Comparison of ENCODE assay signal across 36 cellular contexts in the genomic region with DNA sequence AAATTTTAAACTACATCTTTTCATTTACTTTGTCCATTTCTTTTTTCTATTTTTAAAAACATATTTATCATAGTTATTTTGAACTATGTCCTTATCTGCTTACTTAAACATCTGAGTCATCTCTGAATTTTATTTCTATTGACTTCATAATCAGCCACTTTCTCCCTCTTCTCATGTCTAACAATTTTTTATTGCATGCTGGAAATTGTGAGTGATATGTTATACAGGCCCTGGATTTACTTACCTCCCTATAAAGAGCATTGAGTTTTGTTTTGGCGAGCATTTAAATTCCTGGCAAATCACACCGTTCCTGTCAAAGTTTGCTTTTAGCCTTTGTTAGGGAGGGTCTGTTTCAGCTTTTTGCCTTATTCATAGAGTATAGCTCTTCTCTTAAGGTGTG. TPM values are rescaled to one million over a fixed set of nuclear protein-coding genes. Genes with fewer than 3 reads are reported as not detected.
"Had no signal": no experiment of that assay in that cellular context is flagged by ENCODE, and none has a peak within 500 bp of the region (broad histone marks: within the 10 kb centered on the region; RNA-seq: fewer than 3 reads in every experiment).

No MANE protein-coding gene starts in this region.

- H3K27ac Mint-ChIP-seq: activated B cell treated with CpG ODN at 0.5 μM for 24 hours; activated CD4-positive, alpha-beta memory T cell treated with anti-CD3 and anti-CD28 coated beads for 36 hours; activated CD4-positive, alpha-beta T cell treated with anti-CD3 and anti-CD28 coated beads, Interleukin-2, amount 10 ng/mL, durations not matched to agents 24 days and 14 days; activated CD8-positive, alpha-beta T cell treated with anti-CD3 and anti-CD28 coated beads for 36 hours; activated naive CD4-positive, alpha-beta T cell treated with anti-CD3 and anti-CD28 coated beads for 36 hours; activated naive CD8-positive, alpha-beta T cell treated with anti-CD3 and anti-CD28 coated beads for 36 hours; activated T-cell treated with anti-CD3 and anti-CD28 coated beads, Interleukin-2, amount 50 U/mL, for 72 hours; activated T-helper 1 cell treated with anti-CD3 and anti-CD28 coated beads, Interleukin-12 subunit alpha, Interleukin-12 subunit beta, Interleukin-2, Interleukin-4 antibody, amounts not matched to agents 30 ng/mL and 10 ng/mL and 1 ng/mL, durations not matched to agents 14 hours and 24 hours and 36 hours; activated T-helper 17 cell treated with anti-CD3 and anti-CD28 coated beads, Interleukin-2, amount 50 U/mL, for 72 hours; T-helper 1 cell treated with Interleukin-12 subunit alpha and Interleukin-12 subunit beta and Interleukin-4 antibody, amounts not matched to agents 30 μg/mL and 1 μg/mL, for 36 hours; T-helper 2 cell treated with Interferon-gamma antibody and Interleukin-4, amounts not matched to agents 5 μg/mL and 100 μg/mL, for 36 hours had no signal

- H3K36me3 Mint-ChIP-seq: activated CD4-positive, alpha-beta memory T cell treated with anti-CD3 and anti-CD28 coated beads for 36 hours; activated naive CD4-positive, alpha-beta T cell treated with anti-CD3 and anti-CD28 coated beads, Interleukin-2, amount 50 U/mL, for 72 hours; activated naive CD8-positive, alpha-beta T cell treated with anti-CD3 and anti-CD28 coated beads for 36 hours had no signal

- H3K27me3 Mint-ChIP-seq: activated naive CD8-positive, alpha-beta T cell treated with anti-CD3 and anti-CD28 coated beads for 36 hours had no signal

- H3K27ac ChIP-seq: adrenal gland, body of pancreas, brain microvascular endothelial cell, cardiac muscle cell, VCaP had no signal

- H3K4me1 ChIP-seq: adrenal gland, body of pancreas had no signal

- H3K36me3 ChIP-seq: adrenal gland, brain microvascular endothelial cell, cardiac muscle cell had no signal

- ATAC-seq: activated CD8-positive, alpha-beta T cell treated with anti-CD3 and anti-CD28 coated beads for 36 hours; activated naive CD4-positive, alpha-beta T cell treated with anti-CD3 and anti-CD28 coated beads, Interleukin-2, amount 50 U/mL, for 72 hours; activated T-cell treated with anti-CD3 and anti-CD28 coated beads, Interleukin-2, amount 50 U/mL, for 4 hours; activated T-cell treated with anti-CD3 and anti-CD28 coated beads, Interleukin-2, amount 50 U/mL, for 72 hours; activated T-helper 17 cell treated with anti-CD3 and anti-CD28 coated beads, Interleukin-2, amount 50 U/mL, for 72 hours; body of pancreas had no signal

- H3K9me3 ChIP-seq: adrenal gland, body of pancreas had no signal

- H3K27me3 ChIP-seq: adrenal gland, body of pancreas, brain microvascular endothelial cell had no signal

- DNase-seq: activated B cell treated with CpG ODN at 0.5 μM for 24 hours; activated CD4-positive, alpha-beta memory T cell treated with anti-CD3 and anti-CD28 coated beads for 36 hours; activated CD4-positive, alpha-beta T cell treated with anti-CD3 and anti-CD28 coated beads for 4 hours; activated CD4-positive, alpha-beta T cell treated with anti-CD3 and anti-CD28 coated beads, Interleukin-2, amount 10 ng/mL, durations not matched to agents 24 days and 14 days; activated CD4-positive, alpha-beta T cell treated with anti-CD3 and anti-CD28 coated beads, Interleukin-2, amount 50 U/mL, for 1 hour; activated CD4-positive, alpha-beta T cell treated with anti-CD3 and anti-CD28 coated beads, Interleukin-2, amount 50 U/mL, for 4 hours; activated CD4-positive, CD25-positive, alpha-beta regulatory T cell treated with anti-CD3 and anti-CD28 coated beads, Interleukin-2, amount 50 U/mL, for 72 hours; activated CD8-positive, alpha-beta memory T cell treated with anti-CD3 and anti-CD28 coated beads, Interleukin-2, amount 50 U/mL, for 4 hours; activated CD8-positive, alpha-beta T cell treated with anti-CD3 and anti-CD28 coated beads for 36 hours; activated effector memory CD4-positive, alpha-beta T cell treated with anti-CD3 and anti-CD28 coated beads, Interleukin-2, amount 50 U/mL, for 16 hours; activated gamma-delta T cell treated with Interleukin-2 at 50 U/mL for 16 hours; activated naive CD4-positive, alpha-beta T cell; activated naive CD4-positive, alpha-beta T cell treated with anti-CD3 and anti-CD28 coated beads for 36 hours; activated naive CD4-positive, alpha-beta T cell treated with anti-CD3 and anti-CD28 coated beads, Interleukin-2, amount 50 U/mL, for 16 hours; activated naive CD8-positive, alpha-beta T cell treated with anti-CD3 and anti-CD28 coated beads for 36 hours; activated T-cell treated with anti-CD3 and anti-CD28 coated beads for 4 hours; activated T-cell treated with anti-CD3 and anti-CD28 coated beads, Interleukin-2, amount 50 U/mL, for 1 hour; activated T-cell treated with anti-CD3 and anti-CD28 coated beads, Interleukin-2, amount 50 U/mL, for 4 hours; activated T-cell treated with anti-CD3 and anti-CD28 coated beads, Interleukin-2, amount 50 U/mL, for 72 hours; adrenal gland; amniotic stem cell; body of pancreas; brain microvascular endothelial cell; caudate nucleus; cerebellar nuclear complex; T-helper 2 cell; T-helper 9 cell had no signal

- H3K4me3 ChIP-seq: adrenal gland, body of pancreas, cardiac muscle cell had no signal

- H3K9me3 Mint-ChIP-seq: activated CD4-positive, alpha-beta memory T cell treated with anti-CD3 and anti-CD28 coated beads for 36 hours; activated CD4-positive, alpha-beta T cell treated with anti-CD3 and anti-CD28 coated beads, Interleukin-2, amount 10 ng/mL, durations not matched to agents 24 days and 14 days; activated CD8-positive, alpha-beta T cell treated with anti-CD3 and anti-CD28 coated beads for 36 hours; activated naive CD4-positive, alpha-beta T cell treated with anti-CD3 and anti-CD28 coated beads for 36 hours; activated naive CD8-positive, alpha-beta T cell treated with anti-CD3 and anti-CD28 coated beads for 36 hours; activated T-cell treated with anti-CD3 and anti-CD28 coated beads, Interleukin-2, amount 50 U/mL, for 4 hours; activated T-cell treated with anti-CD3 and anti-CD28 coated beads, Interleukin-2, amount 50 U/mL, for 72 hours; activated T-helper 1 cell treated with anti-CD3 and anti-CD28 coated beads, Interleukin-12 subunit alpha, Interleukin-12 subunit beta, Interleukin-2, Interleukin-4 antibody, amounts not matched to agents 30 ng/mL and 10 ng/mL and 1 ng/mL, durations not matched to agents 14 hours and 24 hours and 36 hours; activated T-helper 17 cell treated with anti-CD3 and anti-CD28 coated beads, Interleukin-2, amount 50 U/mL, for 72 hours; central memory CD8-positive, alpha-beta T cell; T-helper 1 cell treated with Interleukin-12 subunit alpha and Interleukin-12 subunit beta and Interleukin-4 antibody, amounts not matched to agents 30 μg/mL and 1 μg/mL, for 36 hours; T-helper 2 cell treated with Interferon-gamma antibody and Interleukin-4, amounts not matched to agents 5 μg/mL and 100 μg/mL, for 36 hours had no signal

- H3K4me1 Mint-ChIP-seq: activated B cell treated with CpG ODN at 0.5 μM for 24 hours; activated CD4-positive, alpha-beta T cell treated with anti-CD3 and anti-CD28 coated beads, Interleukin-2, amount 10 ng/mL, durations not matched to agents 24 days and 14 days; activated naive CD8-positive, alpha-beta T cell treated with anti-CD3 and anti-CD28 coated beads for 36 hours; activated T-helper 17 cell treated with anti-CD3 and anti-CD28 coated beads, Interleukin-2, amount 50 U/mL, for 72 hours; central memory CD8-positive, alpha-beta T cell had no signal

- H3K4me3 Mint-ChIP-seq: activated B cell treated with CpG ODN at 0.5 μM for 24 hours; activated CD4-positive, alpha-beta memory T cell treated with anti-CD3 and anti-CD28 coated beads for 36 hours; activated CD4-positive, alpha-beta T cell treated with anti-CD3 and anti-CD28 coated beads, Interleukin-2, amount 10 ng/mL, durations not matched to agents 24 days and 14 days; activated CD8-positive, alpha-beta T cell treated with anti-CD3 and anti-CD28 coated beads for 36 hours; activated naive CD4-positive, alpha-beta T cell treated with anti-CD3 and anti-CD28 coated beads for 36 hours; activated naive CD8-positive, alpha-beta T cell treated with anti-CD3 and anti-CD28 coated beads for 36 hours; activated T-cell treated with anti-CD3 and anti-CD28 coated beads, Interleukin-2, amount 50 U/mL, for 4 hours; activated T-cell treated with anti-CD3 and anti-CD28 coated beads, Interleukin-2, amount 50 U/mL, for 72 hours; activated T-helper 1 cell treated with anti-CD3 and anti-CD28 coated beads, Interleukin-12 subunit alpha, Interleukin-12 subunit beta, Interleukin-2, Interleukin-4 antibody, amounts not matched to agents 30 ng/mL and 10 ng/mL and 1 ng/mL, durations not matched to agents 14 hours and 24 hours and 36 hours; activated T-helper 17 cell treated with anti-CD3 and anti-CD28 coated beads, Interleukin-2, amount 50 U/mL, for 72 hours; central memory CD8-positive, alpha-beta T cell; T-helper 1 cell treated with Interleukin-12 subunit alpha and Interleukin-12 subunit beta and Interleukin-4 antibody, amounts not matched to agents 30 μg/mL and 1 μg/mL, for 36 hours; T-helper 2 cell treated with Interferon-gamma antibody and Interleukin-4, amounts not matched to agents 5 μg/mL and 100 μg/mL, for 36 hours had no signal

RNA-seq across cellular contexts. Expression of gene KCNIP3, which starts 39.3 kb away (rescaled TPM):
- total RNA-seq: activated B cell treated with CpG ODN at 0.5 μM for 24 hours; activated CD4-positive, alpha-beta memory T cell treated with anti-CD3 and anti-CD28 coated beads for 36 hours; activated CD4-positive, alpha-beta T cell treated with anti-CD3 and anti-CD28 coated beads, Interleukin-2, amount 10 ng/mL, durations not matched to agents 24 days and 14 days; activated CD8-positive, alpha-beta memory T cell treated with anti-CD3 and anti-CD28 coated beads for 36 hours; activated CD8-positive, alpha-beta T cell treated with anti-CD3 and anti-CD28 coated beads for 36 hours; activated naive CD4-positive, alpha-beta T cell treated with anti-CD3 and anti-CD28 coated beads for 36 hours; activated naive CD4-positive, alpha-beta T cell treated with anti-CD3 and anti-CD28 coated beads, Interleukin-2, amount 50 U/mL, for 72 hours; activated naive CD8-positive, alpha-beta T cell treated with anti-CD3 and anti-CD28 coated beads for 36 hours; activated T-cell treated with anti-CD3 and anti-CD28 coated beads, Interleukin-2, amount 50 U/mL, for 4 hours; activated T-cell treated with anti-CD3 and anti-CD28 coated beads, Interleukin-2, amount 50 U/mL, for 72 hours; activated T-helper 1 cell treated with anti-CD3 and anti-CD28 coated beads, Interleukin-12 subunit alpha, Interleukin-12 subunit beta, Interleukin-2, Interleukin-4 antibody, amounts not matched to agents 30 ng/mL and 10 ng/mL and 1 ng/mL, durations not matched to agents 14 hours and 24 hours and 36 hours; activated T-helper 17 cell treated with anti-CD3 and anti-CD28 coated beads, Interleukin-2, amount 50 U/mL, for 72 hours had no signal
